1 cellular context compared by ENCODE assay signal in the genomic region with DNA sequence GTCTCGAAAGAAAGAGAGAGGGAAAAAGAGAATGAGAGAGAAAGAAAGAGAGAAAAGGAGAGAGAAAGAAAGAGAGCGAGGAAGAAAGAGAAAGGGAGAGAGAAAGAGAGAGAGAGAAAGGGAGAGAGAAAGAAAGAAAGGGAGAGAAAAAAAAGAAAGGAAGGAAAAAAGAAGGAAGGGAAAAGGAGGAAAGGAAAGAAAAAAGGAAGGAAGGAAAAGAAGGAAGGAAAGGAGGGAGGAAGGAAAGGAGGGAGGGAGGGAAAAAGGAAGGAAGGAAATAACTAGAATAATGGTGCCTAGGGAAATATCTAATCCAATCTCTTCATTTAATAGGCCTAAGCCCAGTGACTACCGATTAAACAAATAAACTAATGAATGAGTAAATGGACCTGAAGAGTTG.
A peak's percentile ranks its signal among the peaks of the same experiment; 100 is the strongest.
TF ChIP-seq lines count a peak whose summit lies in the region.

No MANE protein-coding gene starts in this region.

TF ChIP-seq in HepG2, 621 proteins besides CTCF, POLR2A, EP300 and RAD21:
- TF ChIP-seq HNRNPK (IDR thresholded peaks at IDR 0.05; ENCODE audit: low read depth, low read length, poor library complexity, severe bottlenecking) (peak; percentile 16), ZNF652 (CRISPR knock-in tag; IDR thresholded peaks at IDR 0.05; ENCODE audit: borderline replicate concordance, low read depth) (no peak)
